Comparison of ENCODE assay signal across 9 cellular contexts in the genomic region with DNA sequence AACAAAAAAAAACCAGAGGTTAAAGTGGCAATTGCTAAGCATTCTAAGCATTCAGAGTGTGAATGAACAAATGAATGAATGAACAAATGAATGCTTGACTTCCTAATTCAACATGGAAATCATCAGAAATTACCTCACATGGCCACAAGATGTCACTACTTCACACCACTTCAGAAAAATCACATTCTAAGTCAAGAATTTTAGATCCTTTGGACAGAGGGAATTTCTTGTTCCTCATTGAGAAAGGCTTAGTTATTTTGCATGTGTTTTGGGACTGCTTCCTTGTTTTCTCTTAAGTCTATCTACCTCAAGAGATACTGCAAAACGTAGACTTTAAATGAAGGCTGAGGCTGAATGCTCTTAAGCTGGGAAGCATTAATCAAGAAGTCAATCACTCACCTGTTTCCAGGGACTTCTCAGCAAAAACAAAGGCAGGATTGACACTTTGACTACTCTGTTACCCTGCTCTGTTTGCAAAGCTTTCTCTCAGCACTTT.
DNase-seq lines count a peak whose midpoint lies in the region; ATAC-seq, FAIRE-seq and TF ChIP-seq lines count a peak whose summit lies in the region.
"Had no signal": no experiment of that assay in that cellular context is flagged by ENCODE, and none has a peak within 500 bp of the region (broad histone marks: within the 10 kb centered on the region; RNA-seq: fewer than 3 reads in every experiment).

No MANE protein-coding gene starts in this region.

- no peak overlapping the region for H2AFZ ChIP-seq in KMS-11 (ENCODE audit: low read depth)

- H3K36me3 Mint-ChIP-seq in nephron progenitor cell (ENCODE audit: low read depth), result no peaks in the 10 kb centered on the region
- H3K36me3 Mint-ChIP-seq: memory B cell had no signal

- no peak for TF ChIP-seq POLR2A in GM12891 (IDR thresholded peaks at IDR 0.05; ENCODE audit: low read depth, low read length)
- TF ChIP-seq POLR2A in Peyer's patch (IDR thresholded peaks at IDR 0.05), result no peak

- peak overlapping the region; percentile 92 for H3K27ac Mint-ChIP-seq in nephron progenitor cell
- H3K27ac Mint-ChIP-seq: memory B cell had no signal

- H3K36me3 ChIP-seq in KMS-11 (ENCODE audit: insufficient read depth) (no peaks in the 10 kb centered on the region), Peyer's patch (no peaks in the 10 kb centered on the region)

- no peak overlapping the region for H3K9ac ChIP-seq in KMS-11

- H3K4me1 Mint-ChIP-seq in nephron progenitor cell, result peaks cover 49% of the 10 kb centered on the region
- H3K4me1 Mint-ChIP-seq: memory B cell had no signal

- peak; percentile 56 for TF ChIP-seq CTCF in AG09319 (IDR thresholded peaks at IDR 0.05; ENCODE audit: low read depth, low read length)
- TF ChIP-seq CTCF in KMS-11 (conservative IDR thresholded peaks at IDR 0.05; ENCODE audit: low read depth, low read length), result peak; percentile 74
- TF ChIP-seq CTCF in Peyer's patch (IDR thresholded peaks at IDR 0.05), result peak in 5 of 6 experiments; percentile 64 to 83 (median 77)
- TF ChIP-seq CTCF in epithelial cell of proximal tubule (conservative IDR thresholded peaks at IDR 0.05; ENCODE audit: low read depth, low read length), result peak; percentile 65
- TF ChIP-seq CTCF in nephron progenitor cell (IDR thresholded peaks at IDR 0.05), result peak; percentile 77

- peaks cover 10% of the 10 kb centered on the region for H3K9me3 Mint-ChIP-seq in nephron progenitor cell

- no peaks in the 10 kb centered on the region for H3K9me3 ChIP-seq in Peyer's patch

- no peak overlapping the region; the same call in 1 of the 2 replicates for H3K27ac ChIP-seq in KMS-11
- H3K27ac ChIP-seq in Peyer's patch, result no peak overlapping the region

- H3K4me2 ChIP-seq in KMS-11, result no peak overlapping the region

- no peaks in the 10 kb centered on the region for H4K20me1 ChIP-seq in KMS-11 (ENCODE audit: insufficient read depth)

- DNase-seq in AG09319 (ENCODE audit: extremely low read depth, low read depth) (peak; percentile 20), GM12891 (ENCODE audit: insufficient read length, low spot score) (no peak), Peyer's patch (no peak), epithelial cell of proximal tubule (ENCODE audit: low read depth) (peak; percentile 26), nephron progenitor cell (peak; percentile 10)
- no peak for DNase-seq in stimulated activated naive CD4-positive, alpha-beta T cell treated with Interleukin-2 at 50 U/mL for 16 hours (lab: John Stamatoyannopoulos, UW)

- H3K4me3 ChIP-seq in KMS-11 (IDR thresholded peaks at IDR 0.05; ENCODE audit: insufficient read depth, low read depth, low read length) (no peak overlapping the region), Peyer's patch (no peak overlapping the region), epithelial cell of proximal tubule (ENCODE audit: low read depth, low read length) (no peak overlapping the region)

- H3K4me1 ChIP-seq in KMS-11 (ENCODE audit: low read depth, poor library complexity, severe bottlenecking) (peaks cover 18% of the 10 kb centered on the region), Peyer's patch (peaks cover 0 to 3% (median 0%) of the 10 kb centered on the region in 4 donors)

- H3K27me3 ChIP-seq in KMS-11 (ENCODE audit: insufficient read depth, low read depth), result no peaks in the 10 kb centered on the region
- no peaks in the 10 kb centered on the region for H3K27me3 ChIP-seq in Peyer's patch

- H3K79me2 ChIP-seq in KMS-11 (ENCODE audit: insufficient read depth, low read depth), result no peaks in the 10 kb centered on the region

- FAIRE-seq in GM12891 (lab: Jason Lieb, UNC), result peak; percentile 82

- H3K27me3 Mint-ChIP-seq in nephron progenitor cell (ENCODE audit: low read depth, poor library complexity), result no peaks in the 10 kb centered on the region

- H3K4me3 Mint-ChIP-seq in nephron progenitor cell, result peak overlapping the region; percentile 41
- H3K4me3 Mint-ChIP-seq: memory B cell had no signal

- no peak for ATAC-seq in GM21737 (IDR thresholded peaks at IDR 0.05; ENCODE audit: unreplicated experiment)

TF ChIP-seq in GM12891, 5 proteins besides CTCF, POLR2A, EP300 and RAD21:
- TF ChIP-seq TAF1 (IDR thresholded peaks at IDR 0.05; ENCODE audit: low read depth, low read length) (no peak), SPI1 (IDR thresholded peaks at IDR 0.05; ENCODE audit: low read depth, low read length) (no peak), POU2F2 (IDR thresholded peaks at IDR 0.05; ENCODE audit: low read depth, low read length) (no peak), PAX5 (IDR thresholded peaks at IDR 0.05; ENCODE audit: insufficient read depth, low read length, severe bottlenecking) (no peak), POLR2AphosphoS5 (IDR thresholded peaks at IDR 0.05; ENCODE audit: low read depth, low read length) (no peak)

Comparison
In these comparisons a context has a peak if more than half of its experiments do, and no peak if none do; other contexts are left out.
1. DNase-seq: peak in AG09319 (single experiment), epithelial cell of proximal tubule (single experiment) and nephron progenitor cell (single experiment); none in GM12891 (single experiment), Peyer's patch (0 of 3) and stimulated activated naive CD4-positive, alpha-beta T cell treated with Interleukin-2 at 50 U/mL for 16 hours (single experiment).
2. Peak in every context shown above with its lines, with median percentiles within 50 percentile points of each other: CTCF ChIP-seq.